Comparison of ENCODE assay signal across 1 cellular context in the genomic region with DNA sequence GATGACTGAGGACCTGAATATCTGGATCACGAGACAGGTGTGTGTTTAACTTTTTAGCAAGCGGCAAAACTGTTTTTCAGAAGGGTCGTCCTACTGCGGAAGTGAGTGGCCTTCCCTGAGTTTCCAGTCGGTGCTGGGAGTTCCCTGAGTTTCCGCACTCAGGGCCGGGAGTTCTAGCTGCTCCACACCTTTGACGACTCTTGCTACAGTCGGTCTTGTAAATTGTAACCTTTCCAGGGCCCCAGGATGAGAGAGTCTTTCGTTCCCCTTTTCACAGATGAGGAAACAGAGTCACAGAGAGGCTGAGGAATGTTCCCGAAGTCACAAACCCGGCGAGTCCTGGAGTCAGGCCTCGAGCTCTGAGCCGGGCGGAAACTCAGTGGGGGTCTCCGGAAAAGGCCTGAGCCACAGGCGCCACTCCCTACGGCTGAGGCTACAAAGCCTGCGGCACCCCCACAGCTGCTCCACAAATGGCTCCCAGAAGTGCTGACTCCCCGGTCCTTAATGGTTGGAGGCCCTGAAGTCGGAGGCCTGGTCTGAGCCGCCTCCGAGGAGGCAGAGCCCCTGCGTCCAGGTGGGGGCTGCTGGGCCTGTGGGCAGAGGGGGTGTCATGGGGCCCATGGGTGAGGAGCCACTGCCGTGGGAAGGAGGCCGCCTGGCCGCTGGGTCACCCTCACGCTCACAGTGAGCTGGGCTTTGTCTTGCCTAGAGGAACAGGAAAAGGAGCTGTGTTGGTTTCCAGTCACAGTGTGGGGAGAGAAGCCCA.
A peak's percentile ranks its signal among the peaks of the same experiment; 100 is the strongest.
TF ChIP-seq lines count a peak whose summit lies in the region.

No MANE protein-coding gene starts in this region.

TF ChIP-seq in HepG2, 621 proteins besides CTCF, POLR2A, EP300 and RAD21:
- TF ChIP-seq RBM39 (IDR thresholded peaks at IDR 0.05; ENCODE audit: low read depth, low read length, poor library complexity, severe bottlenecking) (no peak), TARDBP (CRISPR knock-in tag; IDR thresholded peaks at IDR 0.05) (no peak), FOXK1 (CRISPR knock-in tag; IDR thresholded peaks at IDR 0.05; ENCODE audit: borderline replicate concordance, low read depth) (no peak), ZNF7 (CRISPR knock-in tag; IDR thresholded peaks at IDR 0.05) (peak; percentile 77)
